ENCODE assay signal across 13 cellular contexts in the genomic region with DNA sequence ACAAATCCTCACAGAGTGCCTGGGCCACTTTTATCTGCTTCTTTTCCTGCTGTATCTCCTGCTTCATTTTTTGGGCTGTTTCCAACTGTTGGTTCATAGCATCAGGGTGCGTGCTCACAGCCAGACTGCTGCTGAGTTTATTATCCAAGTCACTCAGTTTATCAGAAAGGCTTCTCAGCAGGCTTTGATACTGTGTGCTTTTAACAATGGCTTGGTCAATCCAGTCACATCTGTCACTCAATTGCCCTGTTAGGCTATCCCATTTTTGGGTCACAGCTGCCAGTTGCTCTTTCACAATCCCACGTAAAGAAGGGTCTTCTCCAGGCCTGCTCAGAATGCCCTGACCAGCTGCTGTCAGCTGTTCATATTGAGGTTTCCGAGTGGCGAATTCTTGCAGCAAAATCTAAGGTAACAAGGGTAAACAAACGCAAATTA.
DNase-seq lines count a peak whose midpoint lies in the region; ATAC-seq and TF ChIP-seq lines count a peak whose summit lies in the region.
"Had no signal": no experiment of that assay in that cellular context is flagged by ENCODE, and none has a peak within 500 bp of the region (broad histone marks: within the 10 kb centered on the region; RNA-seq: fewer than 3 reads in every experiment).

No MANE protein-coding gene starts in this region.

- H3K27ac ChIP-seq in vagina = peak overlapping the region; percentile 23
- H3K27ac ChIP-seq in OCI-LY7 (ENCODE audit: low read depth, low read length, poor library complexity, severe bottlenecking) = no peak overlapping the region

- H3K4me1 ChIP-seq in vagina (peaks cover 21% of the 10 kb centered on the region), OCI-LY7 (ENCODE audit: insufficient read depth, low read length, poor library complexity, severe bottlenecking) (peaks cover 2% of the 10 kb centered on the region)

- H3K9me2 ChIP-seq in OCI-LY7 (ENCODE audit: insufficient read depth, low read length) = no peaks in the 10 kb centered on the region; the same call in 1 of the 2 replicates

- DNase-seq in NCI-H345 (lab: John Stamatoyannopoulos, UW) (peak; percentile 70), NCI-H345 treated with DMSO at 0.1 percent for 48 hours (lab: John Stamatoyannopoulos, UW; ENCODE audit: unreplicated experiment) (no peak), astrocyte of the hippocampus (ENCODE audit: low read depth, low spot score) (peak; percentile 36), iris pigment epithelial cell (ENCODE audit: low read depth) (peak; percentile 72), vagina (ENCODE audit: extremely low spot score in 2 of 2) (no peak), OCI-LY7 (ENCODE audit: low spot score) (no peak), 8988T (no peak)
- no peak for DNase-seq in stimulated activated naive CD8-positive, alpha-beta T cell treated with anti-CD3 and anti-CD28 coated beads, Interleukin-15, Interleukin-2, amounts not matched to agents 100 U/mL and 50 U/mL, for 24 hours
- DNase-seq: aorta, left lung, T-helper 9 cell had no signal

- no peaks in the 10 kb centered on the region for H3K79me2 ChIP-seq in OCI-LY7 (ENCODE audit: insufficient read depth, low read depth, low read length)

- H2AFZ ChIP-seq in OCI-LY7 (ENCODE audit: low read length) = no peak overlapping the region

- TF ChIP-seq POLR2A in vagina (IDR thresholded peaks at IDR 0.05) = no peak

- no TSS peak for BruUV-seq in OCI-LY7 (replicated peaks; lab: Mats Ljungman, UMichigan)

- H3K36me3 ChIP-seq in vagina (no peaks in the 10 kb centered on the region), OCI-LY7 (ENCODE audit: insufficient read depth, low read length) (no peaks in the 10 kb centered on the region)
- H3K36me3 ChIP-seq: HAP-1 had no signal

- intact Hi-C loops in vagina (cut with DNase I) (no loop called here), OCI-LY7 (cut with micrococcal nuclease; ENCODE audit: unreplicated experiment) (no loop called here)

- H3K27me3 ChIP-seq in vagina = no peaks in the 10 kb centered on the region
- H3K27me3 ChIP-seq: left lung had no signal

- ATAC-seq in stimulated activated naive CD8-positive, alpha-beta T cell treated with anti-CD3 and anti-CD28 coated beads, Interleukin-15, Interleukin-2, amounts not matched to agents 100 U/mL and 50 U/mL, for 24 hours = no peak
- ATAC-seq: esophagus mucosa, left lung had no signal

- no peaks in the 10 kb centered on the region for H4K20me1 ChIP-seq in OCI-LY7 (ENCODE audit: insufficient read depth, low read length)

- H3K4me2 ChIP-seq in OCI-LY7 (ENCODE audit: low read length) = no peak overlapping the region

- no peak for TF ChIP-seq CTCF in vagina (IDR thresholded peaks at IDR 0.05)
- no peak for TF ChIP-seq CTCF in OCI-LY7 (conservative IDR thresholded peaks at IDR 0.05; ENCODE audit: low read length)

- CTCF ChIA-PET in OCI-LY7 (lab: Charles Lee; ENCODE audit: unreplicated experiment) = no interaction called here

- no peaks in the 10 kb centered on the region for H3K9me3 ChIP-seq in vagina
- no peaks in the 10 kb centered on the region for H3K9me3 ChIP-seq in OCI-LY7 (ENCODE audit: low read length)
- H3K9me3 ChIP-seq: HAP-1, left lung had no signal

- H3K4me3 ChIP-seq in vagina (no peak overlapping the region), OCI-LY7 (ENCODE audit: low read depth, low read length, poor library complexity, severe bottlenecking) (no peak overlapping the region)
- H3K4me3 ChIP-seq: HAP-1, left lung had no signal

- POLR2A ChIA-PET in OCI-LY7 (lab: Charles Lee) = no interaction called here

Comparison
In these comparisons a context has a peak if more than half of its experiments do, and no peak if none do; other contexts are left out.
1. DNase-seq: peak in NCI-H345 (single experiment), astrocyte of the hippocampus (single experiment) and iris pigment epithelial cell (single experiment); none in NCI-H345 treated with DMSO at 0.1 percent for 48 hours (single experiment), vagina (0 of 2), OCI-LY7 (single experiment), stimulated activated naive CD8-positive, alpha-beta T cell treated with anti-CD3 and anti-CD28 coated beads, Interleukin-15, Interleukin-2, amounts not matched to agents 100 U/mL and 50 U/mL, for 24 hours (single experiment) and 8988T (single experiment).